ENCODE assay signal across 11 cellular contexts in genomic region chr11:6475936-6476335, GRCh38. TPM values are rescaled to one million over a fixed set of nuclear protein-coding genes. Genes with fewer than 3 reads are reported as not detected.
DNase-seq lines count a peak whose midpoint lies in the region; ATAC-seq, FAIRE-seq and TF ChIP-seq lines count a peak whose summit lies in the region.
"Had no signal": no experiment of that assay in that cellular context is flagged by ENCODE, and none has a peak within 500 bp of the region (broad histone marks: within the 10 kb centered on the region; RNA-seq: fewer than 3 reads in every experiment).

No MANE protein-coding gene starts in this region.

- no peak overlapping the region for H4K91ac ChIP-seq in H1 (replicated peaks; ENCODE audit: insufficient read length, low read length)

- H3K56ac ChIP-seq in H1 (replicated peaks; ENCODE audit: insufficient read length, low read depth, low read length), result no peak overlapping the region

- CTCF ChIA-PET in H1 (lab: Charles Lee; ENCODE audit: partially characterized antibody), result interaction anchor here (0.8 to 7.0 kb wide), 26 partner anchors 8 to 215 kb away, joined by 3 to 69 read pairs (median 6); partner anchors contain the start of genes APBB1, DNHD1, HPX and SMPD1

- no peak overlapping the region for H3K14ac ChIP-seq in H1 (ENCODE audit: insufficient read length)

- TF ChIP-seq RAD21 in H1 (IDR thresholded peaks at IDR 0.05 in 1 of 2, conservative IDR thresholded peaks at IDR 0.05 in 1 of 2; ENCODE audit: low read depth in 2 of 2, low read length in 2 of 2), result peak; percentile 29 to 49; a peak in 3 of 4 replicates

- no peak overlapping the region for H2BK5ac ChIP-seq in H1 (ENCODE audit: low read depth, low read length)

- no peak overlapping the region for H2BK12ac ChIP-seq in H1 (ENCODE audit: low read depth, low read length)

- H3K79me2 ChIP-seq in H1 (ENCODE audit: control insufficient read depth in 1 of 2, insufficient read depth in 2 of 2, low read length in 2 of 2), result peaks cover 6 to 14% of the 10 kb centered on the region in 2 experiments

- no peak overlapping the region for H2BK120ac ChIP-seq in H1 (replicated peaks; ENCODE audit: low read depth, low read length)

- TF ChIP-seq POLR2A in H1 (IDR thresholded peaks at IDR 0.05; ENCODE audit: control extremely low read depth in 1 of 2, low read depth in 2 of 2, low read length in 2 of 2), result peak in 1 of 2 experiments; percentile 2; a peak in 1 of 3 replicates

- DNase-seq in activated T-cell treated with anti-CD3 and anti-CD28 coated beads, Interleukin-2, amount 50 U/mL, for 24 hours, result no peak
- no peak for DNase-seq in activated T-cell treated with anti-CD3 and anti-CD28 coated beads, Interleukin-2, amount 50 U/mL, for 72 hours
- DNase-seq in NCI-H345 (lab: John Stamatoyannopoulos, UW) (peak; percentile 49), H1 (ENCODE audit: low read depth in 1 of 2, low spot score in 2 of 2) (peak in 1 of 2 experiments; percentile 46), amniotic stem cell (lab: John Stamatoyannopoulos, UW) (no peak), HK-2 (ENCODE audit: unreplicated experiment) (no peak)

- H3K9me3 Mint-ChIP-seq in activated T-cell treated with anti-CD3 and anti-CD28 coated beads, Interleukin-2, amount 50 U/mL, for 24 hours, result no peaks in the 10 kb centered on the region
- H3K9me3 Mint-ChIP-seq in activated T-cell treated with anti-CD3 and anti-CD28 coated beads, Interleukin-2, amount 50 U/mL, for 72 hours, result no peaks in the 10 kb centered on the region
- no peaks in the 10 kb centered on the region for H3K9me3 Mint-ChIP-seq in stimulated activated memory B cell treated with anti-CD40 and anti-IgM and Interleukin-4, amounts not matched to agents 10 μg/mL and 1 μg/mL and 100 μg/mL, for 72 hours

- H3K79me1 ChIP-seq in H1 (ENCODE audit: low read depth, low read length), result peaks cover 7% of the 10 kb centered on the region; the same call in 1 of the 2 replicates

- peaks cover 13 to 34% (median 24%) of the 10 kb centered on the region in 4 experiments for H3K36me3 ChIP-seq in H1 (ENCODE audit: control insufficient read depth in 2 of 4, insufficient read depth in 4 of 4, low read length in 3 of 4)

- peak overlapping the region; percentile 67 for H3K27ac Mint-ChIP-seq in activated T-cell treated with anti-CD3 and anti-CD28 coated beads, Interleukin-2, amount 50 U/mL, for 24 hours
- H3K27ac Mint-ChIP-seq in activated T-cell treated with anti-CD3 and anti-CD28 coated beads, Interleukin-2, amount 50 U/mL, for 72 hours, result no peak overlapping the region
- H3K27ac Mint-ChIP-seq in stimulated activated memory B cell treated with anti-CD40 and anti-IgM and Interleukin-4, amounts not matched to agents 10 μg/mL and 1 μg/mL and 100 μg/mL, for 72 hours, result peak overlapping the region; percentile 9

- no peak overlapping the region for H2AFZ ChIP-seq in H1 (ENCODE audit: low read length)

- no peak overlapping the region for H3K23ac ChIP-seq in H1 (ENCODE audit: insufficient read length)

- H4K20me1 ChIP-seq in H1 (replicated peaks in 1 of 2; ENCODE audit: control insufficient read depth in 1 of 2, insufficient read depth in 2 of 2, low read length in 2 of 2), result peaks cover 1 to 6% of the 10 kb centered on the region in 2 experiments

- H3K27me3 ChIP-seq in H1 (replicated peaks in 1 of 4; ENCODE audit: control insufficient read depth in 3 of 4, extremely low read depth in 1 of 4, insufficient read depth in 3 of 4, low read length in 3 of 4), result no peaks in the 10 kb centered on the region; a peak in 1 of 7 replicates
- H3K27me3 ChIP-seq: heart left ventricle had no signal

- peaks cover 15% of the 10 kb centered on the region for H3K23me2 ChIP-seq in H1 (ENCODE audit: low read depth, low read length)

- 68% methylated on average over 5 of the region's 5 CpGs; no CpG with 5 or more reads in 1 of the 2 experiments for WGBS in H1 (ENCODE audit: extremely low coverage in 1 of 2, insufficient coverage in 1 of 2, insufficient read length in 1 of 2, insufficient replicate concordance in 2 of 2, low coverage in 1 of 2, low lambda C conversion rate in 2 of 2, missing lambda C conversion rate in 1 of 2), 2 experiments

- H3K27ac ChIP-seq in H1 (ENCODE audit: low read depth, low read length), result 0 out of 2 replicates have a peak overlapping the region, but pooled peaks have one; percentile 29

- H3K4me1 Mint-ChIP-seq in activated T-cell treated with anti-CD3 and anti-CD28 coated beads, Interleukin-2, amount 50 U/mL, for 24 hours (ENCODE audit: low read depth), result peaks cover 38% of the 10 kb centered on the region
- H3K4me1 Mint-ChIP-seq in activated T-cell treated with anti-CD3 and anti-CD28 coated beads, Interleukin-2, amount 50 U/mL, for 72 hours (ENCODE audit: low read depth), result peaks cover 29% of the 10 kb centered on the region
- H3K4me1 Mint-ChIP-seq in stimulated activated memory B cell treated with anti-CD40 and anti-IgM and Interleukin-4, amounts not matched to agents 10 μg/mL and 1 μg/mL and 100 μg/mL, for 72 hours, result peaks cover 37% of the 10 kb centered on the region

- no peak overlapping the region for H2BK15ac ChIP-seq in H1 (ENCODE audit: low read length)

- peaks cover 8 to 24% (median 11%) of the 10 kb centered on the region in 4 experiments for H3K4me1 ChIP-seq in H1 (replicated peaks in 1 of 4; ENCODE audit: control insufficient read depth in 3 of 4, insufficient read depth in 4 of 4, low read length in 3 of 4)

- no peak for TF ChIP-seq EP300 in H1 (IDR thresholded peaks at IDR 0.05; ENCODE audit: borderline replicate concordance in 1 of 2, low read depth in 2 of 2, low read length in 2 of 2)

- POLR2A ChIA-PET in H1 (lab: Charles Lee; ENCODE audit: partially characterized antibody), result interaction anchor here (1.1 to 3.1 kb wide), 13 partner anchors 9 to 205 kb away, joined by 3 to 13 read pairs (median 4); partner anchors contain the start of genes DNHD1, HPX and TAF10

- no peak overlapping the region; a peak in 1 of 4 replicates for H3K4me2 ChIP-seq in H1 (ENCODE audit: insufficient read depth in 1 of 2, low read depth in 2 of 2, low read length in 2 of 2)

- FAIRE-seq in H1 (lab: Jason Lieb, UNC), result no peak
- FAIRE-seq: GM19239 had no signal

- H4K8ac ChIP-seq in H1 (ENCODE audit: extremely low read depth, insufficient read depth, low read length), result no peak overlapping the region

- no peaks in the 10 kb centered on the region for H3K27me3 Mint-ChIP-seq in activated T-cell treated with anti-CD3 and anti-CD28 coated beads, Interleukin-2, amount 50 U/mL, for 24 hours
- no peaks in the 10 kb centered on the region for H3K27me3 Mint-ChIP-seq in activated T-cell treated with anti-CD3 and anti-CD28 coated beads, Interleukin-2, amount 50 U/mL, for 72 hours (ENCODE audit: low read depth)
- H3K27me3 Mint-ChIP-seq in stimulated activated memory B cell treated with anti-CD40 and anti-IgM and Interleukin-4, amounts not matched to agents 10 μg/mL and 1 μg/mL and 100 μg/mL, for 72 hours, result no peaks in the 10 kb centered on the region

- peaks cover 40% of the 10 kb centered on the region for H3K36me3 Mint-ChIP-seq in activated T-cell treated with anti-CD3 and anti-CD28 coated beads, Interleukin-2, amount 50 U/mL, for 24 hours (ENCODE audit: low read depth)
- H3K36me3 Mint-ChIP-seq in activated T-cell treated with anti-CD3 and anti-CD28 coated beads, Interleukin-2, amount 50 U/mL, for 72 hours (ENCODE audit: insufficient read depth in 2 of 2), result peaks cover 2 to 3% of the 10 kb centered on the region in 2 donors
- peaks cover 18% of the 10 kb centered on the region for H3K36me3 Mint-ChIP-seq in stimulated activated memory B cell treated with anti-CD40 and anti-IgM and Interleukin-4, amounts not matched to agents 10 μg/mL and 1 μg/mL and 100 μg/mL, for 72 hours

- no peak overlapping the region for H3K4me3 Mint-ChIP-seq in activated T-cell treated with anti-CD3 and anti-CD28 coated beads, Interleukin-2, amount 50 U/mL, for 24 hours
- peak overlapping the region in 1 of 2 donors; percentile 17 for H3K4me3 Mint-ChIP-seq in activated T-cell treated with anti-CD3 and anti-CD28 coated beads, Interleukin-2, amount 50 U/mL, for 72 hours
- no peak overlapping the region for H3K4me3 Mint-ChIP-seq in stimulated activated memory B cell treated with anti-CD40 and anti-IgM and Interleukin-4, amounts not matched to agents 10 μg/mL and 1 μg/mL and 100 μg/mL, for 72 hours

- no peak overlapping the region for H3K9ac ChIP-seq in H1 (replicated peaks in 1 of 4; ENCODE audit: extremely low read depth in 1 of 4, low read depth in 3 of 4, low read length in 3 of 4)

- no peak overlapping the region for H3K18ac ChIP-seq in H1 (ENCODE audit: extremely low read depth, low read length)

- peak; percentile 11 to 49 (median 18); a peak in 3 of 4 replicates for TF ChIP-seq CTCF in H1 (IDR thresholded peaks at IDR 0.05; ENCODE audit: control extremely low read depth in 1 of 3, insufficient read depth in 1 of 3, low read depth in 1 of 3, low read length in 3 of 3)

- no peak overlapping the region for H3K4ac ChIP-seq in H1 (replicated peaks; ENCODE audit: insufficient read length, low read depth, low read length)

- ATAC-seq in activated T-cell treated with anti-CD3 and anti-CD28 coated beads, Interleukin-2, amount 50 U/mL, for 72 hours (replicated peaks in 1 of 2), result no peak
- ATAC-seq in stimulated activated memory B cell treated with anti-CD40 and anti-IgM and Interleukin-4, amounts not matched to agents 10 μg/mL and 1 μg/mL and 100 μg/mL, for 72 hours, result no peak
- no peak for ATAC-seq in HG03097 (IDR thresholded peaks at IDR 0.05; ENCODE audit: low FRiP score, unreplicated experiment)
- ATAC-seq: heart left ventricle had no signal

- H2AK5ac ChIP-seq in H1 (ENCODE audit: low read depth, low read length), result no peak overlapping the region

- no peak overlapping the region for H3K4me3 ChIP-seq in H1 (ENCODE audit: extremely low read depth in 1 of 4, insufficient read depth in 2 of 4, low read depth in 3 of 4, low read length in 4 of 4)
- H3K4me3 ChIP-seq: coronary artery, heart left ventricle had no signal

- no peak overlapping the region for H4K5ac ChIP-seq in H1 (ENCODE audit: insufficient read length, low read depth, low read length)

- H2BK20ac ChIP-seq in H1 (ENCODE audit: low read length), result no peak overlapping the region

- no peaks in the 10 kb centered on the region for H3K9me3 ChIP-seq in H1 (ENCODE audit: insufficient read depth in 2 of 2, low read depth in 1 of 2, low read length in 1 of 2)
- H3K9me3 ChIP-seq: heart left ventricle had no signal

RNA-seq across cellular contexts. Expression of gene TRIM3, which starts 2.2 kb away (rescaled TPM):
- total RNA-seq in activated T-cell treated with anti-CD3 and anti-CD28 coated beads, Interleukin-2, amount 50 U/mL, for 72 hours, result 1 to 10 TPM; 8.4 to 9.2 TPM
- 14.3 and 15.7 TPM in 2 replicates for total RNA-seq in H1 (2021; fragmentation: NEBNext Ultra II Directional; extraction: Animal tissue kit (Norgen Biotek cat#: 25700))
- polyA plus RNA-seq in H1 (2011; rRNA removed), result 10.7 and 16.2 TPM in 2 replicates
- 12.9 TPM for polyA plus RNA-seq in H1 (2011; cell fraction: cytosol; rRNA removed)
- polyA plus RNA-seq in H1 (2011; cell fraction: nucleus; rRNA removed), result 37.0 TPM
- 9.7 to 15.3 TPM (median 12.7 TPM) in 4 replicates for polyA plus RNA-seq in H1 (2012, experiment 1 of 2)
- polyA plus RNA-seq in H1 (2012, experiment 2 of 2), result 9.6 TPM
- polyA plus RNA-seq in H1 (2013, experiment 1 of 2), result 9.6 TPM
- 8.1 TPM for polyA plus RNA-seq in H1 (2013, experiment 2 of 2)
- polyA minus RNA-seq in H1 (2011; rRNA and poly(A)+ RNA removed), result 10.0 and 11.3 TPM in 2 replicates
- polyA minus RNA-seq in H1 (2011; cell fraction: cytosol; rRNA and poly(A)+ RNA removed), result 11.4 TPM
- polyA minus RNA-seq in H1 (2011; cell fraction: nucleus; rRNA and poly(A)+ RNA removed), result 24.4 TPM

RNA-seq across cellular contexts. Expression of gene ARFIP2, which starts 5.2 kb away (rescaled TPM):
- 10 to 100 TPM; 45.9 to 48.2 TPM for total RNA-seq in activated T-cell treated with anti-CD3 and anti-CD28 coated beads, Interleukin-2, amount 50 U/mL, for 72 hours
- 48.7 and 51.1 TPM in 2 replicates for total RNA-seq in H1 (2021; fragmentation: NEBNext Ultra II Directional; extraction: Animal tissue kit (Norgen Biotek cat#: 25700))
- polyA plus RNA-seq in H1 (2011; rRNA removed), result 48.3 and 50.3 TPM in 2 replicates
- polyA plus RNA-seq in H1 (2011; cell fraction: cytosol; rRNA removed), result 66.8 TPM
- 107 TPM for polyA plus RNA-seq in H1 (2011; cell fraction: nucleus; rRNA removed)
- polyA plus RNA-seq in H1 (2012, experiment 1 of 2), result 48.6 to 56.3 TPM (median 54.6 TPM) in 4 replicates
- polyA plus RNA-seq in H1 (2012, experiment 2 of 2), result 53.7 TPM
- 35.1 TPM for polyA plus RNA-seq in H1 (2013, experiment 1 of 2)
- 32.2 TPM for polyA plus RNA-seq in H1 (2013, experiment 2 of 2)
- 48.1 and 50.5 TPM in 2 replicates for polyA minus RNA-seq in H1 (2011; rRNA and poly(A)+ RNA removed)
- polyA minus RNA-seq in H1 (2011; cell fraction: cytosol; rRNA and poly(A)+ RNA removed), result 23.3 TPM
- polyA minus RNA-seq in H1 (2011; cell fraction: nucleus; rRNA and poly(A)+ RNA removed), result 57.0 TPM

RNA-seq across cellular contexts. Expression of gene TIMM10B, which starts 5.4 kb away (rescaled TPM):
- 10 to 100 TPM; 32.7 to 35.1 TPM for total RNA-seq in activated T-cell treated with anti-CD3 and anti-CD28 coated beads, Interleukin-2, amount 50 U/mL, for 72 hours
- total RNA-seq in H1 (2021; fragmentation: NEBNext Ultra II Directional; extraction: Animal tissue kit (Norgen Biotek cat#: 25700)), result 38.2 and 45.6 TPM in 2 replicates
- 47.8 and 56.0 TPM in 2 replicates for polyA plus RNA-seq in H1 (2011; rRNA removed)
- polyA plus RNA-seq in H1 (2011; cell fraction: cytosol; rRNA removed), result 50.6 TPM
- polyA plus RNA-seq in H1 (2011; cell fraction: nucleus; rRNA removed), result 32.8 TPM
- 28.7 to 35.6 TPM (median 33.7 TPM) in 4 replicates for polyA plus RNA-seq in H1 (2012, experiment 1 of 2)
- 18.9 TPM for polyA plus RNA-seq in H1 (2012, experiment 2 of 2)
- polyA plus RNA-seq in H1 (2013, experiment 1 of 2), result 34.8 TPM
- 33.7 TPM for polyA plus RNA-seq in H1 (2013, experiment 2 of 2)
- 36.4 and 42.4 TPM in 2 replicates for polyA minus RNA-seq in H1 (2011; rRNA and poly(A)+ RNA removed)
- polyA minus RNA-seq in H1 (2011; cell fraction: cytosol; rRNA and poly(A)+ RNA removed), result 30.8 TPM
- 79.1 TPM for polyA minus RNA-seq in H1 (2011; cell fraction: nucleus; rRNA and poly(A)+ RNA removed)

RNA-seq across cellular contexts. Expression of gene DNHD1, which starts 21.1 kb away (rescaled TPM):
- 10 to 100 TPM; 38.5 to 44.4 TPM for total RNA-seq in activated T-cell treated with anti-CD3 and anti-CD28 coated beads, Interleukin-2, amount 50 U/mL, for 72 hours
- total RNA-seq in H1 (2021; fragmentation: NEBNext Ultra II Directional; extraction: Animal tissue kit (Norgen Biotek cat#: 25700)), result 4.2 and 5.0 TPM in 2 replicates
- 6.8 and 7.6 TPM in 2 replicates for polyA plus RNA-seq in H1 (2011; rRNA removed)
- polyA plus RNA-seq in H1 (2011; cell fraction: cytosol; rRNA removed), result 7.5 TPM
- 77.2 TPM for polyA plus RNA-seq in H1 (2011; cell fraction: nucleus; rRNA removed)
- 6.0 to 8.8 TPM (median 6.8 TPM) in 4 replicates for polyA plus RNA-seq in H1 (2012, experiment 1 of 2)
- polyA plus RNA-seq in H1 (2012, experiment 2 of 2), result 1.2 TPM
- 2.7 TPM for polyA plus RNA-seq in H1 (2013, experiment 1 of 2)
- 2.1 TPM for polyA plus RNA-seq in H1 (2013, experiment 2 of 2)
- 32.7 and 46.7 TPM in 2 replicates for polyA minus RNA-seq in H1 (2011; rRNA and poly(A)+ RNA removed)
- polyA minus RNA-seq in H1 (2011; cell fraction: cytosol; rRNA and poly(A)+ RNA removed), result 9.0 TPM
- polyA minus RNA-seq in H1 (2011; cell fraction: nucleus; rRNA and poly(A)+ RNA removed), result 37.5 TPM

RNA-seq across cellular contexts. Expression of gene HPX, which starts 35.1 kb away (rescaled TPM):
- total RNA-seq in activated T-cell treated with anti-CD3 and anti-CD28 coated beads, Interleukin-2, amount 50 U/mL, for 72 hours, result 1 to 10 TPM; 1.2 to 1.6 TPM
- total RNA-seq in H1 (2021; fragmentation: NEBNext Ultra II Directional; extraction: Animal tissue kit (Norgen Biotek cat#: 25700)), result 0.44 and 0.80 TPM in 2 replicates
- polyA plus RNA-seq in H1 (2011; rRNA removed), result 0.96 and 0.97 TPM in 2 replicates
- 1.2 TPM for polyA plus RNA-seq in H1 (2011; cell fraction: cytosol; rRNA removed)
- polyA plus RNA-seq in H1 (2011; cell fraction: nucleus; rRNA removed), result 5.9 TPM
- 0.67 to 1.1 TPM (median 0.82 TPM) in 4 replicates for polyA plus RNA-seq in H1 (2012, experiment 1 of 2)
- polyA plus RNA-seq in H1 (2012, experiment 2 of 2), result 0.29 TPM
- polyA plus RNA-seq in H1 (2013, experiment 1 of 2), result 0.61 TPM
- polyA plus RNA-seq in H1 (2013, experiment 2 of 2), result 0.40 TPM
- polyA minus RNA-seq in H1 (2011; rRNA and poly(A)+ RNA removed), result 2.2 and 2.4 TPM in 2 replicates
- not detected for polyA minus RNA-seq in H1 (2011; cell fraction: cytosol; rRNA and poly(A)+ RNA removed)
- 5.0 TPM for polyA minus RNA-seq in H1 (2011; cell fraction: nucleus; rRNA and poly(A)+ RNA removed)
